ENCODE assay signal across 1 cellular context in genomic region chr10:32964261-32964660, GRCh38.
TF ChIP-seq lines count a peak whose summit lies in the region.

No MANE protein-coding gene starts in this region.

TF ChIP-seq in H1, 55 proteins besides CTCF, POLR2A, EP300 and RAD21:
- TF ChIP-seq ZNF274 (IDR thresholded peaks at IDR 0.05; ENCODE audit: borderline replicate concordance, extremely low read depth, low read length) (no peak), CHD7 (IDR thresholded peaks at IDR 0.05; ENCODE audit: insufficient replicate concordance, low read length) (no peak), NANOG (IDR thresholded peaks at IDR 0.05; ENCODE audit: insufficient read depth, low read depth, low read length, poor library complexity, severe bottlenecking) (no peak), GTF2F1 (IDR thresholded peaks at IDR 0.05; ENCODE audit: borderline replicate concordance, low read depth, low read length) (no peak), FOSL1 (IDR thresholded peaks at IDR 0.05; ENCODE audit: insufficient read depth, low read depth, low read length) (no peak), JUN (IDR thresholded peaks at IDR 0.05; ENCODE audit: low read depth, low read length) (no peak), RBBP5 (IDR thresholded peaks at IDR 0.05; ENCODE audit: borderline replicate concordance, low read depth, low read length) (no peak), BCL11A (IDR thresholded peaks at IDR 0.05; ENCODE audit: low read depth in 2 of 2, low read length in 2 of 2) (no peak), YY1 (IDR thresholded peaks at IDR 0.05; ENCODE audit: low read depth, low read length) (no peak), MAX (IDR thresholded peaks at IDR 0.05) (no peak), SIX5 (IDR thresholded peaks at IDR 0.05; ENCODE audit: low read depth, low read length) (no peak), SRF (IDR thresholded peaks at IDR 0.05; ENCODE audit: low read depth, low read length) (no peak), POLR2AphosphoS5 (IDR thresholded peaks at IDR 0.05; ENCODE audit: low read depth, low read length) (no peak), SIRT6 (IDR thresholded peaks at IDR 0.05; ENCODE audit: low read length) (no peak), HDAC6 (IDR thresholded peaks at IDR 0.05; ENCODE audit: low read depth, low read length) (no peak), TAF7 (optimal IDR thresholded peaks at IDR 0.05; ENCODE audit: borderline replicate concordance, low read depth, low read length) (no peak)
